1 cellular context compared by ENCODE assay signal in genomic region chr14:102977475-102977874, GRCh38.
TF ChIP-seq lines count a peak whose summit lies in the region.

No MANE protein-coding gene starts in this region.

TF ChIP-seq in H1, 55 proteins besides CTCF, POLR2A, EP300 and RAD21 (continued from another document):
- TF ChIP-seq NANOG (IDR thresholded peaks at IDR 0.05; ENCODE audit: insufficient read depth, low read depth, low read length, poor library complexity, severe bottlenecking) (no peak), SAP30 (IDR thresholded peaks at IDR 0.05; ENCODE audit: insufficient read depth, insufficient replicate concordance, low read length) (no peak), CHD7 (IDR thresholded peaks at IDR 0.05; ENCODE audit: insufficient replicate concordance, low read length) (no peak), ATF3 (IDR thresholded peaks at IDR 0.05; ENCODE audit: insufficient read depth, low read depth, low read length) (no peak), SIRT6 (IDR thresholded peaks at IDR 0.05; ENCODE audit: low read length) (no peak), POU5F1 (IDR thresholded peaks at IDR 0.05; ENCODE audit: low read depth, low read length) (no peak)
TF ChIP-seq in H1: peak in this region for 0.
